ENCODE assay signal across 15 cellular contexts in genomic region chr14:65032319-65032718, GRCh38.
"Had no signal": no experiment of that assay in that cellular context is flagged by ENCODE, and none has a peak within 500 bp of the region (broad histone marks: within the 10 kb centered on the region; RNA-seq: fewer than 3 reads in every experiment).

No MANE protein-coding gene starts in this region.

- H3K27me3 Mint-ChIP-seq: activated naive CD8-positive, alpha-beta T cell treated with anti-CD3 and anti-CD28 coated beads for 36 hours; natural killer cell treated with Interleukin-12 subunit alpha and Interleukin-12 subunit beta and Interleukin-15 and Interleukin-18, amount 100 ng/mL, for 72 hours; stimulated activated naive CD8-positive, alpha-beta T cell treated with anti-CD3 and anti-CD28 coated beads, Interleukin-15, amount 100 ng/mL, for 72 hours had no signal

- H3K9me3 ChIP-seq: thoracic aorta had no signal

- H3K4me3 ChIP-seq: coronary artery, thoracic aorta had no signal

- H3K4me3 Mint-ChIP-seq: activated naive CD8-positive, alpha-beta T cell treated with anti-CD3 and anti-CD28 coated beads for 36 hours; natural killer cell treated with Interleukin-12 subunit alpha and Interleukin-12 subunit beta and Interleukin-15 and Interleukin-18, amount 100 ng/mL, for 72 hours; stimulated activated naive CD8-positive, alpha-beta T cell treated with anti-CD3 and anti-CD28 coated beads, Interleukin-15, amount 100 ng/mL, for 72 hours had no signal

- H3K27ac ChIP-seq: coronary artery, thoracic aorta had no signal

- H3K9me3 Mint-ChIP-seq: activated naive CD8-positive, alpha-beta T cell treated with anti-CD3 and anti-CD28 coated beads for 36 hours; natural killer cell treated with Interleukin-12 subunit alpha and Interleukin-12 subunit beta and Interleukin-15 and Interleukin-18, amount 100 ng/mL, for 72 hours; stimulated activated naive CD8-positive, alpha-beta T cell treated with anti-CD3 and anti-CD28 coated beads, Interleukin-15, amount 100 ng/mL, for 72 hours had no signal

- H3K27ac Mint-ChIP-seq: activated naive CD8-positive, alpha-beta T cell treated with anti-CD3 and anti-CD28 coated beads for 36 hours; natural killer cell treated with Interleukin-12 subunit alpha and Interleukin-12 subunit beta and Interleukin-15 and Interleukin-18, amount 100 ng/mL, for 72 hours; stimulated activated naive CD8-positive, alpha-beta T cell treated with anti-CD3 and anti-CD28 coated beads, Interleukin-15, amount 100 ng/mL, for 72 hours had no signal

- H3K4me1 Mint-ChIP-seq: activated naive CD8-positive, alpha-beta T cell treated with anti-CD3 and anti-CD28 coated beads for 36 hours; stimulated activated naive CD8-positive, alpha-beta T cell treated with anti-CD3 and anti-CD28 coated beads, Interleukin-15, amount 100 ng/mL, for 72 hours had no signal

- DNase-seq: activated CD4-positive, alpha-beta T cell treated with anti-CD3 and anti-CD28 coated beads for 1 hour; activated CD4-positive, alpha-beta T cell treated with anti-CD3 and anti-CD28 coated beads, Interleukin-2, amount 50 U/mL, for 48 hours; activated gamma-delta T cell treated with Interleukin-2 at 50 U/mL for 16 hours; activated naive CD8-positive, alpha-beta T cell treated with anti-CD3 and anti-CD28 coated beads for 36 hours; activated T-cell treated with anti-CD3 and anti-CD28 coated beads, Interleukin-2, amount 50 U/mL, for 48 hours; aorta; effector CD4-positive, alpha-beta T cell; mammary epithelial cell; stimulated activated CD4-positive, alpha-beta T cell treated with anti-CD3 and anti-CD28 coated beads, Interleukin-15, amount 100 ng/mL, for 24 hours; stimulated activated CD4-positive, alpha-beta T cell treated with anti-CD3 and anti-CD28 coated beads, Interleukin-4, amount 100 ng/mL, for 4 hours; stimulated activated naive CD8-positive, alpha-beta T cell treated with anti-CD3 and anti-CD28 coated beads, Interleukin-15, amount 100 ng/mL, for 72 hours; T-helper 9 cell had no signal

- ATAC-seq: natural killer cell treated with Interleukin-12 subunit alpha and Interleukin-12 subunit beta and Interleukin-15 and Interleukin-18, amount 100 ng/mL, for 72 hours; stimulated activated naive CD8-positive, alpha-beta T cell treated with anti-CD3 and anti-CD28 coated beads, Interleukin-15, amount 100 ng/mL, for 72 hours had no signal
